In the genomic region with DNA sequence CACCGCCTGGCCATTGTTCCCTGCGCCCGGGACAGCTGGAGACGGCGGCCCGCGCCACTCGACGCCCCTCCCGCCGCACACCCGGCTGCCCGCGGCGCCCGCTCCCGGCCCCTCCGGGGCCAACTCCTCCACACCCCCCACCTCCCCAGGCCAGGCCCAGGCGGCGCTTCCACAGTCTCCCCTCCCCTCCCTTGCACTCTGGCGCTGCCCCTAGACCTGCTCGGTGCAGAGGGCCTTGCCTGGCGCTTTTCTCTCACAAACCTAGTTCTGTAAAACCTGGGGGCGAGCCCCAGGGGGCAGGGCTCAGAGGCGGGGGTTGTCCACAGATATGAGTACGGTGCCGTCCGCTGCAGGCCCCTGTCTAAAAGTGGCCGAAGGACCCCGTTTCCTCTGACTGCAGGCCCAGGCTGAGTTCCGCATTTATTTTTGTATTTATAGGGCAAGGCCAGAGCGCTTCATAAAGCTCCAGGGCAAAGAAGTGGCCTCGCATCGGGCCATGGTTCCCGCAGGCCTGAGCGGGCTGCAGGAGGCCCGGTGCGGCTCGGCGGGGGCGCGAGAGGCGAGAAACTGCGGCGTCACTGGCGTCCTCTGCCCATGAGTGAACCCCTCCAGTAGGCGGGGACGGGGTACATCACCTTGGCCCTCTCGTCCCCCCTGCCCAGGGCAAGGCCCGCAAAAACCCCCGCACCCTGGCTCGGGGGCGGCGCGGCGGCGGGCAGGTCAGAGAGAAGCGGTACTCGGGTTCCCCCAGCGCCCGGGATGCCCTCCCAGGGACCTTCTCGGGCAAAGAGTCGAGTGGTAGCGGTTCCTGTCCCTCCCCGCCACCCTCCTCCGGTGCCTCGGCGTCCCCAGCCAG, we compare ENCODE assay signal across 10 cellular contexts.
DNase-seq lines count a peak whose midpoint lies in the region; TF ChIP-seq lines count a peak whose summit lies in the region.
"Had no signal": no experiment of that assay in that cellular context is flagged by ENCODE, and none has a peak within 500 bp of the region (broad histone marks: within the 10 kb centered on the region; RNA-seq: fewer than 3 reads in every experiment).

No MANE protein-coding gene starts in this region.

- H3K27me3 ChIP-seq in H7 (ENCODE audit: control insufficient read depth, insufficient read depth, low read length): peaks cover 80% of the 10 kb centered on the region
- H3K27me3 ChIP-seq: testis had no signal

- H3K27ac ChIP-seq in coronary artery: no peak overlapping the region
- H3K27ac ChIP-seq: testis had no signal

- peaks cover 3% of the 10 kb centered on the region for H3K9me3 Mint-ChIP-seq in neural crest cell
- H3K9me3 Mint-ChIP-seq: memory B cell had no signal

- peak overlapping the region; percentile 91 for H3K27ac Mint-ChIP-seq in neural crest cell (ENCODE audit: unreplicated experiment)
- H3K27ac Mint-ChIP-seq: memory B cell had no signal

- H3K4me3 ChIP-seq in H7 (ENCODE audit: insufficient read depth, low read depth, low read length) (peak overlapping the region; percentile 12; the same call in 1 of the 2 replicates), coronary artery (peak overlapping the region; percentile 75)

- no peaks in the 10 kb centered on the region for H3K36me3 ChIP-seq in H7 (replicated peaks; ENCODE audit: control insufficient read depth, insufficient read depth, low read length)

- in situ Hi-C loops in GM13977 (cut with MboI; ENCODE audit: low pct_unique_long_range_greater_than_20kb, low sequenced_read_pairs, unreplicated experiment): no loop called here

- TF ChIP-seq CTCF in coronary artery (IDR thresholded peaks at IDR 0.05): no peak
- no peak for TF ChIP-seq CTCF in neural crest cell (conservative IDR thresholded peaks at IDR 0.05)
- TF ChIP-seq CTCF in GM13977 (IDR thresholded peaks at IDR 0.05; ENCODE audit: extremely low read depth, insufficient read depth, missing control alignments): no peak

- H3K4me1 Mint-ChIP-seq in neural crest cell: peaks cover 28% of the 10 kb centered on the region
- H3K4me1 Mint-ChIP-seq: memory B cell had no signal

- H3K36me3 Mint-ChIP-seq in neural crest cell (ENCODE audit: low read depth): peaks cover 13% of the 10 kb centered on the region
- H3K36me3 Mint-ChIP-seq: memory B cell had no signal

- H3K4me3 Mint-ChIP-seq in neural crest cell: peak overlapping the region; percentile 91
- H3K4me3 Mint-ChIP-seq: memory B cell had no signal

- peaks cover 48% of the 10 kb centered on the region for H3K27me3 Mint-ChIP-seq in neural crest cell (ENCODE audit: low read depth)

- DNase-seq in DMS53 (lab: John Stamatoyannopoulos, UW): peak; percentile 84
- DNase-seq in H7: peak; percentile 87
- DNase-seq in coronary artery (ENCODE audit: low spot score): peak; percentile 73
- DNase-seq in neural crest cell (ENCODE audit: low read depth, low spot score): peak; percentile 63
- no peak for DNase-seq in NK-92 treated with Interleukin-12 subunit alpha and Interleukin-12 subunit beta, amount 100 ng/mL, for 24 hours (lab: John Stamatoyannopoulos, UW)
- DNase-seq in GM13977 (ENCODE audit: low spot score): no peak
- no peak for DNase-seq in NCI-H2081 treated with DMSO at 0.1 percent for 48 hours (lab: John Stamatoyannopoulos, UW)
- DNase-seq: NCI-H226 had no signal

Comparison
In these comparisons a context has a peak if more than half of its experiments do, and no peak if none do; other contexts are left out.
1. DNase-seq: peak in DMS53 (single experiment), H7 (single experiment), coronary artery (single experiment) and neural crest cell (single experiment); none in NK-92 treated with Interleukin-12 subunit alpha and Interleukin-12 subunit beta, amount 100 ng/mL, for 24 hours (single experiment), GM13977 (single experiment) and NCI-H2081 treated with DMSO at 0.1 percent for 48 hours (single experiment).